20 cellular contexts compared by ENCODE assay signal in the genomic region with DNA sequence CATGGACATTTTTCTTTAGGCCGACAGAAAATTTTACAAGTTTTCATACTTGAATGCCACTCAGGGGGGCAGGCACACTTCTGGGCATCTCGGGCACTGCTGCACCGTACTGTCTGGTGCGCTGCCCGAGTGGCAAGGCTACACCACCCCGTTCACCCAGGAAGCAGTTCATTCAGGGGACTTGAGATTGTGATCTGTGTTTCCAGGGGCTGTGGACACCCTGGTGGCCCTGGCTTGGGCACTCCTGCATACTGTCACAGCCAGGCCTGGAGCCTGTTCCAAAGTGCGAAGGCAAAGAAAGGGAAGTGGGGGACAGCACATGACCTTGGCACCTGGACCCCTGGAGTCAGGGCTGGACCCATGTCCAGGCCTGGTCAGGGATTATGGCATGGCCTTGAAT.
DNase-seq lines count a peak whose midpoint lies in the region; ATAC-seq and TF ChIP-seq lines count a peak whose summit lies in the region.
"Had no signal": no experiment of that assay in that cellular context is flagged by ENCODE, and none has a peak within 500 bp of the region (broad histone marks: within the 10 kb centered on the region; RNA-seq: fewer than 3 reads in every experiment).

No MANE protein-coding gene starts in this region.

- H3K9me3 Mint-ChIP-seq in chondrocyte (ENCODE audit: low read depth) = no peaks in the 10 kb centered on the region
- H3K9me3 Mint-ChIP-seq in effector memory CD8-positive, alpha-beta T cell = no peaks in the 10 kb centered on the region
- H3K9me3 Mint-ChIP-seq: CD14-positive monocyte had no signal

- peak; percentile 7 for DNase-seq in left cardiac atrium
- DNase-seq in left ventricle myocardium superior = no peak
- DNase-seq in chondrocyte (ENCODE audit: low spot score) = peak; percentile 38
- peak; percentile 17 for DNase-seq in osteoblast (ENCODE audit: insufficient read length, low spot score, missing footprints)
- no peak for DNase-seq in NOMO-1 (lab: John Stamatoyannopoulos, UW; ENCODE audit: unreplicated experiment in 2 of 2)
- DNase-seq in tibial artery = no peak
- no peak for DNase-seq in G401 (ENCODE audit: low spot score)
- DNase-seq in effector memory CD8-positive, alpha-beta T cell = no peak
- DNase-seq: 8988T, GDM1, H7, MM.1S, NCI-H1048, NCI-H146, NCI-H2029, NCI-H345, NCI-H524 treated with DMSO at 0.1 percent for 48 hours, OCI-M1, SJCRH30 had no signal

- no peak overlapping the region for H2AFZ ChIP-seq in osteoblast (ENCODE audit: low read length)

- peaks cover 14% of the 10 kb centered on the region for H3K27me3 ChIP-seq in osteoblast (ENCODE audit: insufficient read depth, low read length)
- peaks cover 0 to 4% of the 10 kb centered on the region in 2 donors for H3K27me3 ChIP-seq in tibial artery
- H3K27me3 ChIP-seq: SJCRH30 had no signal

- H3K27ac ChIP-seq in osteoblast (ENCODE audit: low read depth, low read length) (no peak overlapping the region), tibial artery (no peak overlapping the region)
- H3K27ac ChIP-seq: SJCRH30 had no signal

- no peaks in the 10 kb centered on the region for H3K79me2 ChIP-seq in osteoblast (ENCODE audit: insufficient read depth, low read length)

- no peaks in the 10 kb centered on the region for H3K36me3 Mint-ChIP-seq in chondrocyte (ENCODE audit: low read depth)
- H3K36me3 Mint-ChIP-seq in effector memory CD8-positive, alpha-beta T cell (ENCODE audit: insufficient read depth) = no peaks in the 10 kb centered on the region
- H3K36me3 Mint-ChIP-seq: CD14-positive monocyte had no signal

- peaks cover 46% of the 10 kb centered on the region for H3K27me3 Mint-ChIP-seq in chondrocyte (ENCODE audit: low read depth)
- H3K27me3 Mint-ChIP-seq in effector memory CD8-positive, alpha-beta T cell = peaks cover 22 to 28% of the 10 kb centered on the region in 2 donors

- no peaks in the 10 kb centered on the region for H3K9me3 ChIP-seq in osteoblast (ENCODE audit: low read depth, low read length)
- no peaks in the 10 kb centered on the region for H3K9me3 ChIP-seq in tibial artery
- H3K9me3 ChIP-seq: SJCRH30 had no signal

- H3K4me3 ChIP-seq in osteoblast (ENCODE audit: insufficient read depth, low read length) (no peak overlapping the region), tibial artery (no peak overlapping the region)
- H3K4me3 ChIP-seq: SJCRH30 had no signal

- no peaks in the 10 kb centered on the region for H3K4me1 ChIP-seq in osteoblast (ENCODE audit: insufficient read depth, low read length)
- no peaks in the 10 kb centered on the region for H3K4me1 ChIP-seq in tibial artery

- no peak overlapping the region for H3K4me2 ChIP-seq in osteoblast (ENCODE audit: insufficient read depth, low read length)

- in situ Hi-C loops in G401 (cut with HindIII; ENCODE audit: low sequenced_read_pairs) = no loop called here

- H3K27ac Mint-ChIP-seq in chondrocyte (ENCODE audit: unreplicated experiment) = no peak overlapping the region
- no peak overlapping the region for H3K27ac Mint-ChIP-seq in effector memory CD8-positive, alpha-beta T cell
- H3K27ac Mint-ChIP-seq: CD14-positive monocyte had no signal

- no peaks in the 10 kb centered on the region for H4K20me1 ChIP-seq in osteoblast (ENCODE audit: insufficient read depth, low read length)

- H3K4me3 Mint-ChIP-seq in chondrocyte (ENCODE audit: unreplicated experiment) = no peak overlapping the region
- H3K4me3 Mint-ChIP-seq in effector memory CD8-positive, alpha-beta T cell = no peak overlapping the region
- H3K4me3 Mint-ChIP-seq: CD14-positive monocyte had no signal

- H3K4me1 Mint-ChIP-seq in chondrocyte (ENCODE audit: low read depth) = no peaks in the 10 kb centered on the region
- no peaks in the 10 kb centered on the region for H3K4me1 Mint-ChIP-seq in effector memory CD8-positive, alpha-beta T cell (ENCODE audit: low read depth in 2 of 2)
- H3K4me1 Mint-ChIP-seq: CD14-positive monocyte had no signal

- ATAC-seq in left cardiac atrium (no peak), left ventricle myocardium superior (no peak)
- ATAC-seq in effector memory CD8-positive, alpha-beta T cell (replicated peaks) = no peak

- TF ChIP-seq CTCF in chondrocyte (IDR thresholded peaks at IDR 0.05) (no peak), osteoblast (IDR thresholded peaks at IDR 0.05; ENCODE audit: extremely low read depth, low read depth, low read length) (no peak), tibial artery (IDR thresholded peaks at IDR 0.05) (no peak)

- H3K36me3 ChIP-seq in osteoblast (ENCODE audit: insufficient read depth, low read length) (no peaks in the 10 kb centered on the region), tibial artery (no peaks in the 10 kb centered on the region)
- H3K36me3 ChIP-seq: SJCRH30 had no signal

- intact Hi-C loops in left cardiac atrium (cut with DNase I) (no loop called here), left ventricle myocardium superior (cut with micrococcal nuclease) (no loop called here), tibial artery (cut with DNase I; ENCODE audit: low total_unique reads) (no loop called here)

Comparison
In these comparisons a context has a peak if more than half of its experiments do, and no peak if none do; other contexts are left out.
1. DNase-seq: peak in left cardiac atrium (single experiment), chondrocyte (single experiment) and osteoblast (single experiment); none in left ventricle myocardium superior (single experiment), NOMO-1 (0 of 2), tibial artery (0 of 2), G401 (single experiment) and effector memory CD8-positive, alpha-beta T cell (0 of 3).